Comparison of ENCODE assay signal across 28 cellular contexts in genomic region chr5:156628421-156628820, GRCh38.
DNase-seq lines count a peak whose midpoint lies in the region; ATAC-seq and TF ChIP-seq lines count a peak whose summit lies in the region.
"Had no signal": no experiment of that assay in that cellular context is flagged by ENCODE, and none has a peak within 500 bp of the region (broad histone marks: within the 10 kb centered on the region; RNA-seq: fewer than 3 reads in every experiment).

No MANE protein-coding gene starts in this region.

- ATAC-seq in GM18907 (IDR thresholded peaks at IDR 0.05; ENCODE audit: unreplicated experiment) = no peak
- ATAC-seq: A549; CD8-positive, alpha-beta T cell had no signal

- H3K4me1 ChIP-seq in Peyer's patch = no peaks in the 10 kb centered on the region
- H3K4me1 ChIP-seq: A549; BE2C; BLaER1 treated with 17β-estradiol and CSF1 and Interleukin-3, amounts not matched to agents 10 nM and 100 nM; Caco-2 had no signal

- no peak overlapping the region for H3K4me3 ChIP-seq in Jurkat, Clone E6-1 (ENCODE audit: low read length)
- H3K4me3 ChIP-seq in neural cell (ENCODE audit: low read length) (no peak overlapping the region), Peyer's patch (no peak overlapping the region)
- H3K4me3 ChIP-seq: A549; BLaER1; BLaER1 treated with 17β-estradiol and CSF1 and Interleukin-3, amounts not matched to agents 10 nM and 100 nM had no signal

- H3K36me3 ChIP-seq in neural cell (ENCODE audit: insufficient read depth, low read length) = no peaks in the 10 kb centered on the region
- H3K36me3 ChIP-seq in Peyer's patch = no peaks in the 10 kb centered on the region
- H3K36me3 ChIP-seq: BE2C; BLaER1; BLaER1 treated with 17β-estradiol and CSF1 and Interleukin-3, amounts not matched to agents 10 nM and 100 nM had no signal

- TF ChIP-seq EP300 in neural cell (conservative IDR thresholded peaks at IDR 0.05; ENCODE audit: poor library complexity, severe bottlenecking) = peak; percentile 77

- no peaks in the 10 kb centered on the region for H4K20me1 ChIP-seq in neural cell (ENCODE audit: insufficient read depth)
- H4K20me1 ChIP-seq: BLaER1; BLaER1 treated with 17β-estradiol and CSF1 and Interleukin-3, amounts not matched to agents 10 nM and 100 nM had no signal

- H3K27ac ChIP-seq in neural cell (ENCODE audit: low read length) (no peak overlapping the region), Peyer's patch (no peak overlapping the region)
- H3K27ac ChIP-seq: 22Rv1; A549; BLaER1; BLaER1 treated with 17β-estradiol and CSF1 and Interleukin-3, amounts not matched to agents 10 nM and 100 nM; C4-2B had no signal

- no peaks in the 10 kb centered on the region for H3K79me2 ChIP-seq in neural cell (replicated peaks; ENCODE audit: insufficient read depth, low read length)

- no peak for TF ChIP-seq RAD21 in neural cell (conservative IDR thresholded peaks at IDR 0.05)

- DNase-seq in Jurkat, Clone E6-1 (ENCODE audit: low read depth, low spot score) = peak; percentile 9
- DNase-seq in Peyer's patch = no peak
- DNase-seq: 8988T; ACHN; AML-193; BE2C; C1 segment of cervical spinal cord; Caco-2; Calu3; CD4-positive, alpha-beta memory T cell; CD4-positive, alpha-beta T cell; CD8-positive, alpha-beta memory T cell; CD8-positive, alpha-beta T cell; COR-L47; DMS 273 treated with DMSO at 0.1 percent for 48 hours; DMS153; DMS53; DMS79; DMS79 treated with DMSO at 0.1 percent for 48 hours; DND-41; EL had no signal

- TF ChIP-seq POLR2A in Peyer's patch (IDR thresholded peaks at IDR 0.05) = no peak

- H3K9me2 ChIP-seq in neural cell (ENCODE audit: insufficient read depth, low read length) = no peaks in the 10 kb centered on the region

- no peaks in the 10 kb centered on the region for H3K27me3 ChIP-seq in neural cell (ENCODE audit: insufficient read depth, low read depth, low read length)
- H3K27me3 ChIP-seq in Peyer's patch = no peaks in the 10 kb centered on the region
- H3K27me3 ChIP-seq: BE2C; BLaER1; BLaER1 treated with 17β-estradiol and CSF1 and Interleukin-3, amounts not matched to agents 10 nM and 100 nM had no signal

- H3K9me3 ChIP-seq in neural cell (ENCODE audit: low read length) (no peaks in the 10 kb centered on the region), Peyer's patch (no peaks in the 10 kb centered on the region)
- H3K9me3 ChIP-seq: A549; BE2C; BLaER1; BLaER1 treated with 17β-estradiol and CSF1 and Interleukin-3, amounts not matched to agents 10 nM and 100 nM; Caco-2 had no signal

- no peak overlapping the region for H2AFZ ChIP-seq in neural cell (ENCODE audit: low read depth, low read length)

- H3F3A ChIP-seq in neural cell (ENCODE audit: insufficient read depth, low read length, poor library complexity, severe bottlenecking) = no peaks in the 10 kb centered on the region

- H3K4me2 ChIP-seq in neural cell (ENCODE audit: low read length) = no peak overlapping the region
- H3K4me2 ChIP-seq: A549; BLaER1; BLaER1 treated with 17β-estradiol and CSF1 and Interleukin-3, amounts not matched to agents 10 nM and 100 nM had no signal

- H3K9ac ChIP-seq in neural cell (ENCODE audit: low read length) = no peak overlapping the region
- H3K9ac ChIP-seq: BLaER1; BLaER1 treated with 17β-estradiol and CSF1 and Interleukin-3, amounts not matched to agents 10 nM and 100 nM had no signal

- TF ChIP-seq CTCF in neural cell (IDR thresholded peaks at IDR 0.05; ENCODE audit: poor library complexity, severe bottlenecking) (no peak), Peyer's patch (IDR thresholded peaks at IDR 0.05) (no peak)

TF ChIP-seq in neural cell, 6 proteins besides CTCF, POLR2A, EP300 and RAD21:
- TF ChIP-seq TAF1 (IDR thresholded peaks at IDR 0.05; ENCODE audit: low read depth) (no peak), MXI1 (conservative IDR thresholded peaks at IDR 0.05; ENCODE audit: poor library complexity, severe bottlenecking) (no peak), EZH2 (IDR thresholded peaks at IDR 0.05; ENCODE audit: borderline replicate concordance, insufficient read depth, low read length, poor library complexity, severe bottlenecking) (no peak), POLR2AphosphoS5 (IDR thresholded peaks at IDR 0.05) (peak; percentile 55), REST (IDR thresholded peaks at IDR 0.05; ENCODE audit: borderline replicate concordance) (no peak), SMC3 (conservative IDR thresholded peaks at IDR 0.05; ENCODE audit: poor library complexity) (no peak)
